13 cellular contexts compared by ENCODE assay signal in the genomic region with DNA sequence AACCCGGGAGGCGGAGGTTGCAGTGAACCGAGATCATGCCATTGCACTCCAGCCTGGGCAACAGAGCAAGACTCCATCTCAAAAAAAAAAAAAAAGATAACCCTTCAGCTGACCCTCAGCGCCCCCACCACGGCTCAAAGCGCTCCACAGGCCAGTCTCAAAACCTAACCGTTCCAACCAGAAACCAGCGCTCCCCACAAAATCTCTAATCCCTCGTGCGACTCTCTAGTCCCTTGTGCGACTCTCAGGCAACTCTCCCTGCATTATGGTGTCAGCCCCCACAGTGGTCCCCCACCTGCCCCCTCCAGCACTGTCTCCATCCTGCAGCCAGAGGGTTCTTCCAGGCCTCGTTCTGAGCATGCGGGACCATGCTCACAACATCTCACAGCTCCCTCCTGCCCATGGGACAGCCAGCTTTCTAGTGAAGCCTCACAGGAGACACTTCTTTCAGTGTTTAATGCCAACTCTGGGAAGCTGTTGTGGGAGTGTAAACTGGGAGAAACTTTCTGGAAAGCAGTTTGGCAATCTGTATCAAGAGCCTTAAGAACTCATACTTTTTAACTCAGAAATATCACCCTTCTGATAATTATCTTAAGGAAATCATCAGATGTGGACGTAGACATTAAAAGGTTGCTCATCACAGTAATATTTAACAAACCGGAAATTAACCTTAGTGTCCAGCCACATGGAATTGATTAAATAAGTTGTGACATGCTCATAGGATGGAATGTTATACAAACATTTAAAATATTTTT. TPM values are rescaled to one million over a fixed set of nuclear protein-coding genes. Genes with fewer than 3 reads are reported as not detected.
DNase-seq lines count a peak whose midpoint lies in the region; ATAC-seq and TF ChIP-seq lines count a peak whose summit lies in the region.
"Had no signal": no experiment of that assay in that cellular context is flagged by ENCODE, and none has a peak within 500 bp of the region (broad histone marks: within the 10 kb centered on the region; RNA-seq: fewer than 3 reads in every experiment).

No MANE protein-coding gene starts in this region.

- H3K36me3 ChIP-seq in A673 (ENCODE audit: insufficient read depth, low read length, poor library complexity, severe bottlenecking) (no peaks in the 10 kb centered on the region), adipocyte (ENCODE audit: control insufficient read depth, insufficient read depth, low read length, severe bottlenecking) (no peaks in the 10 kb centered on the region)
- peaks cover 8% of the 10 kb centered on the region for H3K36me3 ChIP-seq in CD8-positive, alpha-beta T cell (ENCODE audit: insufficient read depth, low read length)

- H3K4me3 ChIP-seq in A673 (ENCODE audit: low read depth, low read length, poor library complexity, severe bottlenecking), result no peak overlapping the region
- no peak overlapping the region for H3K4me3 ChIP-seq in CD8-positive, alpha-beta T cell (ENCODE audit: low read depth, low read length)
- no peak overlapping the region for H3K4me3 ChIP-seq in adipocyte (ENCODE audit: low read length)

- peaks cover 42% of the 10 kb centered on the region for H3K4me1 Mint-ChIP-seq in CD8-positive, alpha-beta T cell (ENCODE audit: low read depth)
- H3K4me1 Mint-ChIP-seq in mesothelial cell of epicardium, result peaks cover 17% of the 10 kb centered on the region

- H3K9me3 ChIP-seq in A673 (ENCODE audit: low read depth, low read length, poor library complexity, severe bottlenecking) (no peaks in the 10 kb centered on the region), adipocyte (ENCODE audit: control insufficient read depth, low read length) (no peaks in the 10 kb centered on the region)
- no peaks in the 10 kb centered on the region for H3K9me3 ChIP-seq in CD8-positive, alpha-beta T cell (ENCODE audit: low read length)

- peak overlapping the region; percentile 84 for H3K27ac Mint-ChIP-seq in CD8-positive, alpha-beta T cell
- peak overlapping the region; percentile 28 for H3K27ac Mint-ChIP-seq in mesothelial cell of epicardium

- no TSS peak for BruUV-seq in A673 (replicated peaks; lab: Mats Ljungman, UMichigan)

- TF ChIP-seq CTCF in A673 (conservative IDR thresholded peaks at IDR 0.05; ENCODE audit: low read depth, low read length) (no peak), mesothelial cell of epicardium (IDR thresholded peaks at IDR 0.05; ENCODE audit: unreplicated experiment) (no peak)
- TF ChIP-seq CTCF in CD8-positive, alpha-beta T cell (IDR thresholded peaks at IDR 0.05), result no peak

- DNase-seq in A673 (ENCODE audit: low spot score), result no peak
- peak in 1 of 7 experiments; percentile 19 for DNase-seq in CD8-positive, alpha-beta T cell
- peak; percentile 75 for DNase-seq in adipocyte (ENCODE audit: low read depth)
- DNase-seq in mesothelial cell of epicardium (ENCODE audit: low spot score in 2 of 2, unreplicated experiment in 2 of 2), result no peak
- no peak for DNase-seq in activated CD4-positive, CD25-positive, alpha-beta regulatory T cell treated with anti-CD3 and anti-CD28 coated beads, Interleukin-2, amount 50 U/mL, for 72 hours
- DNase-seq in GM19240 (ENCODE audit: insufficient read length, low spot score), result no peak
- DNase-seq: Calu3, NCI-H2171 treated with DMSO at 0.1 percent for 48 hours, RPMI8226 had no signal

- POLR2A ChIA-PET in A673 (lab: Charles Lee; ENCODE audit: low non-redundant PET), result interaction anchor here (0.5 kb wide), 1 partner anchor 15 kb away, joined by 6 read pairs; no protein-coding TSS in a partner anchor
- POLR2A ChIA-PET in CD8-positive, alpha-beta T cell (lab: Charles Lee), result interaction anchor here (11.7 to 12.7 kb wide), 2 partner anchors 15 to 27 kb away, joined by 263 to 342 read pairs; partner anchors contain the start of genes PYGM and SF1

- H3K27me3 Mint-ChIP-seq in CD8-positive, alpha-beta T cell (ENCODE audit: low read depth), result no peaks in the 10 kb centered on the region
- H3K27me3 Mint-ChIP-seq in mesothelial cell of epicardium (ENCODE audit: low read depth), result peaks cover 30% of the 10 kb centered on the region

- ATAC-seq in CD8-positive, alpha-beta T cell, result no peak
- ATAC-seq in HG02571 (IDR thresholded peaks at IDR 0.05; ENCODE audit: unreplicated experiment) (no peak), GM18907 (IDR thresholded peaks at IDR 0.05; ENCODE audit: unreplicated experiment) (no peak)
- ATAC-seq: activated CD4-positive, CD25-positive, alpha-beta regulatory T cell treated with anti-CD3 and anti-CD28 coated beads, Interleukin-2, amount 50 U/mL, for 24 hours; left lobe of liver had no signal

- H3K4me1 ChIP-seq in A673 (ENCODE audit: insufficient read depth, low read length, poor library complexity, severe bottlenecking) (peaks cover 19% of the 10 kb centered on the region), adipocyte (ENCODE audit: control insufficient read depth, insufficient read depth, low read length) (peaks cover 30% of the 10 kb centered on the region)
- peaks cover 26% of the 10 kb centered on the region for H3K4me1 ChIP-seq in CD8-positive, alpha-beta T cell (ENCODE audit: insufficient read depth, low read length)

- H3K9ac ChIP-seq in adipocyte (ENCODE audit: low read length), result peak overlapping the region; percentile 0

- CTCF ChIA-PET in A673 (lab: Charles Lee), result no interaction called here
- CTCF ChIA-PET in CD8-positive, alpha-beta T cell (lab: Charles Lee), result interaction anchor here (0.7 to 25.1 kb wide), 2 partner anchors 20 to 120 kb away, joined by 3 to 474 read pairs; partner anchors contain the start of gene PYGM

- H3K27ac ChIP-seq in A673 (ENCODE audit: low read depth, low read length, poor library complexity, severe bottlenecking), result peak overlapping the region; percentile 24
- no peak overlapping the region for H3K27ac ChIP-seq in CD8-positive, alpha-beta T cell (ENCODE audit: low read depth, low read length)

- no peaks in the 10 kb centered on the region for H3K9me3 Mint-ChIP-seq in CD8-positive, alpha-beta T cell
- no peaks in the 10 kb centered on the region for H3K9me3 Mint-ChIP-seq in mesothelial cell of epicardium

- intact Hi-C loops in A673 (cut with micrococcal nuclease; ENCODE audit: unreplicated experiment), result no loop called here
- intact Hi-C loops in CD8-positive, alpha-beta T cell (cut with DNase I, micrococcal nuclease), result loop anchor here (2.0 to 10.0 kb wide), 2 partner anchors 63 to 563 kb away; partner anchors contain the start of genes MEN1 (in 1 of the 2) and STIP1 (in 1 of the 2)

- peaks cover 38% of the 10 kb centered on the region for H3K36me3 Mint-ChIP-seq in CD8-positive, alpha-beta T cell
- no peaks in the 10 kb centered on the region for H3K36me3 Mint-ChIP-seq in mesothelial cell of epicardium

- no peak overlapping the region for H3K4me3 Mint-ChIP-seq in CD8-positive, alpha-beta T cell
- H3K4me3 Mint-ChIP-seq in mesothelial cell of epicardium, result no peak overlapping the region

- H3K27me3 ChIP-seq in A673 (replicated peaks; ENCODE audit: insufficient read depth, low read depth, low read length, poor library complexity) (peaks cover 12% of the 10 kb centered on the region), adipocyte (replicated peaks; ENCODE audit: control insufficient read depth, insufficient read depth, low read length) (peaks cover 8% of the 10 kb centered on the region)
- no peaks in the 10 kb centered on the region for H3K27me3 ChIP-seq in CD8-positive, alpha-beta T cell (ENCODE audit: insufficient read depth, low read length)

RNA-seq across cellular contexts. Expression of gene RASGRP2, which starts 4.2 kb away (rescaled TPM):
- total RNA-seq in A673 (2021), result 2.0 and 3.5 TPM in 2 replicates
- 100 to 1,000 TPM; 468 to 472 TPM for total RNA-seq in CD8-positive, alpha-beta T cell
- 1.4 to 2.0 TPM (median 1.8 TPM) in 3 replicates for total RNA-seq in mesothelial cell of epicardium
- total RNA-seq: Calu3 had no signal

RNA-seq across cellular contexts. Expression of gene PYGM, which starts 11.6 kb away (rescaled TPM):
- total RNA-seq in A673 (2021), result 2.4 and 2.9 TPM in 2 replicates
- total RNA-seq in CD8-positive, alpha-beta T cell, result 1 to 10 TPM; 4.7 to 5.5 TPM
- 6.4 to 7.6 TPM (median 7.1 TPM) in 3 replicates for total RNA-seq in mesothelial cell of epicardium

RNA-seq across cellular contexts. Expression of gene NRXN2, which starts 25.1 kb away (rescaled TPM):
- total RNA-seq in A673 (2021), result 5.0 and 6.1 TPM in 2 replicates
- under 1 TPM; 0.17 to 0.43 TPM for total RNA-seq in CD8-positive, alpha-beta T cell
- 9.8 to 14.0 TPM (median 12.0 TPM) in 3 replicates for total RNA-seq in mesothelial cell of epicardium
- total RNA-seq: Calu3 had no signal

RNA-seq across cellular contexts. Expression of gene SF1, which starts 30.2 kb away (rescaled TPM):
- 467 and 472 TPM in 2 replicates for total RNA-seq in A673 (2021)
- total RNA-seq in CD8-positive, alpha-beta T cell, result 1,000 to 10,000 TPM; 1,574 to 1,625 TPM
- total RNA-seq in mesothelial cell of epicardium, result 529 to 536 TPM (median 533 TPM) in 3 replicates

RNA-seq across cellular contexts. Expression of gene MAP4K2, which starts 54.9 kb away (rescaled TPM):
- total RNA-seq in A673 (2021) (46.5 and 50.5 TPM in 2 replicates), mesothelial cell of epicardium (23.7 to 25.8 TPM (median 25.0 TPM) in 3 replicates)
- total RNA-seq in CD8-positive, alpha-beta T cell, result 10 to 100 TPM; 56.2 to 60.1 TPM

Comparison
In these comparisons a context has a peak if more than half of its experiments do, and no peak if none do; other contexts are left out.
1. RNA of gene RASGRP2, which starts 4.2 kb away (total RNA-seq): 468 to 472 TPM in CD8-positive, alpha-beta T cell; 2.0 to 3.5 TPM in A673 and 1.4 to 2.0 TPM in mesothelial cell of epicardium; every median in the first group is over 100 times any median in the second.